Comparison of ENCODE assay signal across 8 cellular contexts in the genomic region with DNA sequence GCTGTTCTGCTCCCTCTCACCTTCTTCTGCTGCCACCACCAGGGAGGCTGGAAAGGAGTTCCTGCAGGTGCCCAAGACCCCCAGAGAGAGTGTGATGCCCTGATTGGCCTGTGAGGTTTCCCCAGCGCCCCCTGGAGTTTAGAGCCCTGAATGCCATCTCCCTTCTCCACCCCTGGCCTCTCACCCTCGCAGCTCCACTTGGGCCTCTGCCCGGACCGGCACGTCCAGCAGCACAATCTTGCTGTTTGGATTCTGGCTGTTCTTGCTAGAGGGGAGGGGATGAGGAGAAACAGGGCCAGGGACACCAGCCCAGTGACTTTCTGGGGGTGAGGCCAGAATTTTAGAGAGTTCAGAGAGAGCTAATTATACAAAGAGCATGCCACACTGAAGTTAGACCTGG. TPM values are rescaled to one million over a fixed set of nuclear protein-coding genes. Genes with fewer than 3 reads are reported as not detected.
DNase-seq lines count a peak whose midpoint lies in the region; ATAC-seq and TF ChIP-seq lines count a peak whose summit lies in the region.

No MANE protein-coding gene starts in this region.

- H3K27me3 ChIP-seq in AG04450 (ENCODE audit: control insufficient read depth, insufficient read depth, low read length): peaks cover 13% of the 10 kb centered on the region

- H3K27ac Mint-ChIP-seq in activated CD8-positive, alpha-beta T cell treated with anti-CD3 and anti-CD28 coated beads for 36 hours: no peak overlapping the region

- no peak overlapping the region for H3K4me3 ChIP-seq in AG04450 (ENCODE audit: low read depth, low read length)

- H3K4me3 Mint-ChIP-seq in activated CD8-positive, alpha-beta T cell treated with anti-CD3 and anti-CD28 coated beads for 36 hours: no peak overlapping the region

- ATAC-seq in activated CD8-positive, alpha-beta T cell treated with anti-CD3 and anti-CD28 coated beads for 36 hours: peak; percentile 49
- ATAC-seq in GM18870 (IDR thresholded peaks at IDR 0.05; ENCODE audit: unreplicated experiment) (no peak), HG03095 (IDR thresholded peaks at IDR 0.05; ENCODE audit: unreplicated experiment) (no peak), GM21367 (IDR thresholded peaks at IDR 0.05; ENCODE audit: unreplicated experiment) (no peak)

- H3K36me3 Mint-ChIP-seq in activated CD8-positive, alpha-beta T cell treated with anti-CD3 and anti-CD28 coated beads for 36 hours (ENCODE audit: low read depth): no peaks in the 10 kb centered on the region

- CTCF ChIA-PET in AG04450 (lab: Charles Lee): interaction anchor here (0.5 to 3.2 kb wide), 5 partner anchors 9 to 191 kb away, joined by 3 to 18 read pairs (median 3); partner anchors contain the start of gene FAM171A2
- CTCF ChIA-PET in activated CD8-positive, alpha-beta T cell treated with anti-CD3 and anti-CD28 coated beads for 36 hours (lab: Charles Lee): interaction anchor here (0.8 to 5.9 kb wide), 9 partner anchors 9 to 121 kb away, joined by 3 to 39 read pairs (median 6); partner anchors contain the start of gene FAM171A2

- H3K9me3 ChIP-seq in AG04450 (ENCODE audit: control insufficient read depth, insufficient read depth, low read length): no peaks in the 10 kb centered on the region; the same call in 1 of the 2 replicates

- TF ChIP-seq CTCF in AG04450 (IDR thresholded peaks at IDR 0.05; ENCODE audit: low read depth, low read length) (peak; percentile 51), GM13976 (IDR thresholded peaks at IDR 0.05; ENCODE audit: borderline replicate concordance, control extremely low read depth, extremely low read depth, insufficient read depth, missing control alignments) (no peak)
- TF ChIP-seq CTCF in activated CD8-positive, alpha-beta T cell treated with anti-CD3 and anti-CD28 coated beads for 36 hours (IDR thresholded peaks at IDR 0.05): peak; percentile 49

- H3K27me3 Mint-ChIP-seq in activated CD8-positive, alpha-beta T cell treated with anti-CD3 and anti-CD28 coated beads for 36 hours: peaks cover 9% of the 10 kb centered on the region

- H3K27ac ChIP-seq in AG04450 (ENCODE audit: low read depth, low read length): no peak overlapping the region

- intact Hi-C loops in activated CD8-positive, alpha-beta T cell treated with anti-CD3 and anti-CD28 coated beads for 36 hours (cut with micrococcal nuclease): no loop called here

- DNase-seq in AG04450 (ENCODE audit: low read depth, low spot score): no peak
- DNase-seq in GM13976 (ENCODE audit: low spot score): peak; percentile 79
- DNase-seq in activated CD8-positive, alpha-beta T cell treated with anti-CD3 and anti-CD28 coated beads for 36 hours: peak; percentile 58
- peak; percentile 84 for DNase-seq in iPS-NIHi7 (ENCODE audit: extremely low spot score)
- no peak for DNase-seq in NCI-H510A (lab: John Stamatoyannopoulos, UW)

- H3K4me1 Mint-ChIP-seq in activated CD8-positive, alpha-beta T cell treated with anti-CD3 and anti-CD28 coated beads for 36 hours (ENCODE audit: low read depth): no peaks in the 10 kb centered on the region

- in situ Hi-C loops in GM13976 (cut with MboI; ENCODE audit: low sequenced_read_pairs, unreplicated experiment): no loop called here

- H3K9me3 Mint-ChIP-seq in activated CD8-positive, alpha-beta T cell treated with anti-CD3 and anti-CD28 coated beads for 36 hours: no peaks in the 10 kb centered on the region

- POLR2A ChIA-PET in AG04450 (lab: Yijun Ruan, JAX): no interaction called here
- POLR2A ChIA-PET in activated CD8-positive, alpha-beta T cell treated with anti-CD3 and anti-CD28 coated beads for 36 hours (lab: Charles Lee): no interaction called here

RNA-seq across cellular contexts. Expression of gene FAM171A2, which starts 12.5 kb away (rescaled TPM):
- polyA plus RNA-seq in AG04450 (2011; rRNA removed): 5.3 and 8.0 TPM in 2 replicates
- polyA minus RNA-seq in AG04450 (2011; rRNA and poly(A)+ RNA removed): 3.0 and 4.8 TPM in 2 replicates
- under 1 TPM; 0.43 to 0.78 TPM for total RNA-seq in activated CD8-positive, alpha-beta T cell treated with anti-CD3 and anti-CD28 coated beads for 36 hours

RNA-seq across cellular contexts. Expression of gene ITGA2B, which starts 13.3 kb away (rescaled TPM):
- 0.15 and 0.31 TPM in 2 replicates for polyA plus RNA-seq in AG04450 (2011; rRNA removed)
- 0.09 and 0.22 TPM in 2 replicates for polyA minus RNA-seq in AG04450 (2011; rRNA and poly(A)+ RNA removed)
- 1 to 10 TPM; 1.1 to 1.7 TPM for total RNA-seq in activated CD8-positive, alpha-beta T cell treated with anti-CD3 and anti-CD28 coated beads for 36 hours

RNA-seq across cellular contexts. Expression of gene GRN, which starts 31.0 kb away (rescaled TPM):
- 203 and 322 TPM in 2 replicates for polyA plus RNA-seq in AG04450 (2011; rRNA removed)
- 66.7 and 90.2 TPM in 2 replicates for polyA minus RNA-seq in AG04450 (2011; rRNA and poly(A)+ RNA removed)
- total RNA-seq in activated CD8-positive, alpha-beta T cell treated with anti-CD3 and anti-CD28 coated beads for 36 hours: 10 to 100 TPM; 34.8 to 35.5 TPM

RNA-seq across cellular contexts. Expression of gene SLC25A39, which starts 51.5 kb away (rescaled TPM):
- polyA plus RNA-seq in AG04450 (2011; rRNA removed): 32.1 and 43.4 TPM in 2 replicates
- polyA minus RNA-seq in AG04450 (2011; rRNA and poly(A)+ RNA removed): 22.4 and 34.7 TPM in 2 replicates
- 100 to 1,000 TPM; 149 to 153 TPM for total RNA-seq in activated CD8-positive, alpha-beta T cell treated with anti-CD3 and anti-CD28 coated beads for 36 hours

Comparison
In these comparisons a context has a peak if more than half of its experiments do, and no peak if none do; other contexts are left out.
1. DNase-seq: peak in GM13976 (single experiment), activated CD8-positive, alpha-beta T cell treated with anti-CD3 and anti-CD28 coated beads for 36 hours (single experiment) and iPS-NIHi7 (single experiment); none in AG04450 (single experiment) and NCI-H510A (single experiment).